In genomic region chrX:69896046-69896445, GRCh38 we compare ENCODE assay signal across 18 cellular contexts.
A peak's percentile ranks its signal among the peaks of the same experiment; 100 is the strongest.
DNase-seq lines count a peak whose midpoint lies in the region; ATAC-seq and TF ChIP-seq lines count a peak whose summit lies in the region.
"Had no signal": no experiment of that assay in that cellular context is flagged by ENCODE, and none has a peak within 500 bp of the region (broad histone marks: within the 10 kb centered on the region; RNA-seq: fewer than 3 reads in every experiment).

No MANE protein-coding gene starts in this region.

- intact Hi-C loops in heart right ventricle (cut with DNase I) (no loop called here), A673 (cut with micrococcal nuclease; ENCODE audit: unreplicated experiment) (no loop called here)

- H3K4me3 ChIP-seq in heart right ventricle (no peak overlapping the region), coronary artery (no peak overlapping the region), A673 (ENCODE audit: low read depth, low read length, poor library complexity, severe bottlenecking) (no peak overlapping the region)
- H3K4me3 ChIP-seq: BLaER1 treated with 17β-estradiol and CSF1 and Interleukin-3, amounts not matched to agents 10 nM and 100 nM had no signal

- 29 to 39% methylated on average over 1 of the region's 1 CpG for WGBS in heart right ventricle, 2 donors

- TF ChIP-seq CTCF in heart right ventricle (IDR thresholded peaks at IDR 0.05) (no peak), coronary artery (IDR thresholded peaks at IDR 0.05) (no peak), A673 (conservative IDR thresholded peaks at IDR 0.05; ENCODE audit: low read depth, low read length) (no peak)

- peak; percentile 16 for DNase-seq in DMS 273 (lab: John Stamatoyannopoulos, UW; ENCODE audit: unreplicated experiment)
- no peak for DNase-seq in DMS 273 treated with DMSO at 0.1 percent for 48 hours (lab: John Stamatoyannopoulos, UW)
- DNase-seq in NCI-H524 treated with DMSO at 0.1 percent for 48 hours (lab: John Stamatoyannopoulos, UW), result peak; percentile 19
- peak; percentile 92 for DNase-seq in SK-N-DZ (ENCODE audit: low spot score)
- DNase-seq in heart right ventricle, result no peak
- no peak for DNase-seq in coronary artery (ENCODE audit: low spot score)
- no peak for DNase-seq in A673 (ENCODE audit: low spot score)
- DNase-seq: ACHN; AML-193; BE2C; CD4-positive, alpha-beta T cell; CD8-positive, alpha-beta memory T cell; DMS153; DND-41; GOT3; HCEC 1CT had no signal

- H3K4me1 ChIP-seq in heart right ventricle (no peaks in the 10 kb centered on the region), A673 (ENCODE audit: insufficient read depth, low read length, poor library complexity, severe bottlenecking) (no peaks in the 10 kb centered on the region)
- H3K4me1 ChIP-seq: BE2C; BLaER1 treated with 17β-estradiol and CSF1 and Interleukin-3, amounts not matched to agents 10 nM and 100 nM had no signal

- H3K9me3 ChIP-seq in heart right ventricle, result no peaks in the 10 kb centered on the region
- H3K9me3 ChIP-seq in A673 (ENCODE audit: low read depth, low read length, poor library complexity, severe bottlenecking), result no peaks in the 10 kb centered on the region
- H3K9me3 ChIP-seq: BE2C had no signal

- POLR2A ChIA-PET in A673 (lab: Charles Lee; ENCODE audit: low non-redundant PET), result no interaction called here

- no TSS peak for BruUV-seq in A673 (replicated peaks; lab: Mats Ljungman, UMichigan)

- H3K27me3 ChIP-seq in heart right ventricle (no peaks in the 10 kb centered on the region), A673 (replicated peaks; ENCODE audit: insufficient read depth, low read depth, low read length, poor library complexity) (no peaks in the 10 kb centered on the region)
- H3K27me3 ChIP-seq: BE2C had no signal

- no peaks in the 10 kb centered on the region for H3K36me3 ChIP-seq in heart right ventricle
- H3K36me3 ChIP-seq in A673 (ENCODE audit: insufficient read depth, low read length, poor library complexity, severe bottlenecking), result no peaks in the 10 kb centered on the region
- H3K36me3 ChIP-seq: BE2C; BLaER1 treated with 17β-estradiol and CSF1 and Interleukin-3, amounts not matched to agents 10 nM and 100 nM had no signal

- no peak overlapping the region for H3K27ac ChIP-seq in heart right ventricle
- no peak overlapping the region for H3K27ac ChIP-seq in coronary artery
- no peak overlapping the region for H3K27ac ChIP-seq in A673 (ENCODE audit: low read depth, low read length, poor library complexity, severe bottlenecking)
- H3K27ac ChIP-seq: 22Rv1; BLaER1 treated with 17β-estradiol and CSF1 and Interleukin-3, amounts not matched to agents 10 nM and 100 nM had no signal

- ATAC-seq in heart right ventricle, result no peak

- CTCF ChIA-PET in A673 (lab: Charles Lee), result no interaction called here

Comparison
In these comparisons a context has a peak if more than half of its experiments do, and no peak if none do; other contexts are left out.
1. DNase-seq: peak in DMS 273 (single experiment), NCI-H524 treated with DMSO at 0.1 percent for 48 hours (single experiment) and SK-N-DZ (single experiment); none in DMS 273 treated with DMSO at 0.1 percent for 48 hours (single experiment), heart right ventricle (0 of 2), coronary artery (single experiment) and A673 (single experiment).